1 cellular context compared by ENCODE assay signal in the genomic region with DNA sequence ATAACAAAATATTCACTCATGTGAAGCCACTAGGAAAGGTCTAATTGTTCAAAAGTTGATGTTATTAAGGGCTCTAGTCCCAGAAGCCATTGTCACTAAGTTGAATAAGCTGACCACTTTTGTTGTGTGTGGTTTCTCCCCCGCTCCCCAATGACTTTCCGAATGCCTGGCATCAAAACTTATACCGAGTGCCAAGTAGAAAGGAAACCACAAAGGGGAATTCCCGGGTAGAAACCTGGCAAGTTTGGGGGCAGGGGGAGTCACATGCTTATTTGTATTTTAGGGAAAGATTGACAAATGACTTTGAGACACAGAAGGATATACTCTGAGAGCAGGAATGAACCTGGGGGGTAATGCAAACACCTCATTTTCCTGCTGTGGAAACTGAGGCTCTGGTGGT.
TF ChIP-seq lines count a peak whose summit lies in the region.

No MANE protein-coding gene starts in this region.

TF ChIP-seq in WTC11, 78 proteins besides CTCF, POLR2A, EP300 and RAD21 (continued from another document):
- TF ChIP-seq, protein P1, sequence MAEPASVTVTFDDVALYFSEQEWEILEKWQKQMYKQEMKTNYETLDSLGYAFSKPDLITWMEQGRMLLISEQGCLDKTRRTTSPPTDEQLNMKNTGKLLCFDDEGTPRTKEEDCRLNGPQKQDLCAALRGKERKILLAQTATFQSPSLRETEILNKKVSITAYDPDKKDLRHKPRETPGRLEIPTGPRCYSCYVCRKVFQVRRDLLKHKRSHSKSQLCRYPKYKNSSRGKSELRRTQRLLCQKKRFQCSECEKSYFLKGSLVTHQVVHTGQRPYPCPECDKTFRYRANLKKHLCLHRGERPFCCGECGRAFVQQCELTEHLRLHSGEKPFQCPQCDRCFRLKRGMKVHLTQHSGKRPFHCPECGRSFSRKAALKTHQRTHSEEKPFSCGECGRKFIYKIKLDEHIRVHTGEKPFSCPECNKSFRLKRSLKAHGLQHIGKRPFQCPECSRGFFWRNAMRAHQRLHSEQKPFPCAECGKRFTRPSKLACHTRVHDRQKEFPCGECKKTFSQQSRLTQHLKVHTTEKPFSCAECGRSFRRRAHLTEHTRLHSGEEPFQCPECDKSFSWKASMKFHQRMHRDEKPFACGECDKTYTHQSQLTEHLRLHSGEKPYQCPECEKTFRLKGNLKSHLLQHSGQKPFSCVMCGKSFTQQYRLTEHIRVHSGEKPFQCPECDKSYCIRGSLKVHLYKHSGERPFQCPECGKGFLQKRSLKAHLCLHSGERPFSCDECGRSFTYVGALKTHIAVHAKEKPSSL (CRISPR knock-in tag; conservative IDR thresholded peaks at IDR 0.05): no peak
- TF ChIP-seq CREB1 (CRISPR knock-in tag; IDR thresholded peaks at IDR 0.05) (no peak), ZBTB21 (CRISPR knock-in tag; IDR thresholded peaks at IDR 0.05; ENCODE audit: borderline replicate concordance) (no peak), ZNF317 (CRISPR knock-in tag; IDR thresholded peaks at IDR 0.05; ENCODE audit: borderline replicate concordance, low read depth) (no peak)
